10 cellular contexts compared by ENCODE assay signal in the genomic region with DNA sequence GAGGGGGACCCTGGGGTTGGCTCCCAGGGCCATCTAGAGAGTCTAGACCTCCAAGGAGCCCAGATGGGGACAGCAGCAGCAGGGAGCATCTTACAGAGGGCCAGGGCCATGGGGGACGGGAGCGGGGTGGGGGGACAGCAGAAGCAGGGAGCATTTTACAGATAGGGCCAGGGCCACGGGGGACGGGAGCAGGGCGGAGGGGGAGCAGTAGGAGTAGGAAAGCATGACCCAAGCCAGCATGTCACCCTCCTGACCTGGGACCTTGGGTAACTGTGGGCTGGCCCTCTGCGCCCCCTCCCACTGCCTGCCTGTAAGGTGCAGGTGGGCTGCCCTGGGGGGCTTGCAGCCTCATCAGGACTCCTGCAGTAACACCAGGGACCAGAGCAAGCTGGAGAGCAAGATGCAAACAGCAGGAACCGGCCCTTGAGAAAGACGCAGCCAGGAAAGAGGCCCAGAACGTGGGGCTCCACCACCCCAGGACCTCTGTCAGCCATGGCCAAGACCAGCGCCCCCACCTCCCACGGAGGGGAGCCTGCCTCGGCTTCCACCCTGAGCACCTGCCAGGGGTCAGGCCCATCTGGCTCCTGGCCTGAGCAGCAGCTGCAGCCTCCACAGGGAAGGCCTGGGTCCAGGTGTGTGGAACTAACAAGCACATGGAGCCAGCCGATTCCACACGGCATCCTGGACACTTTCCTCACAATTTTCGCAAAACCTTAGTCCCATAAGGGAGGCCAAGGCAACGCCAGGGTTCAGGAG. TPM values are rescaled to one million over a fixed set of nuclear protein-coding genes. Genes with fewer than 3 reads are reported as not detected.
DNase-seq lines count a peak whose midpoint lies in the region; ATAC-seq and TF ChIP-seq lines count a peak whose summit lies in the region.
"Had no signal": no experiment of that assay in that cellular context is flagged by ENCODE, and none has a peak within 500 bp of the region (broad histone marks: within the 10 kb centered on the region; RNA-seq: fewer than 3 reads in every experiment).

No MANE protein-coding gene starts in this region.

- POLR2A ChIA-PET in activated CD4-positive, alpha-beta memory T cell treated with anti-CD3 and anti-CD28 coated beads, Interleukin-2, amount 10 ng/mL, durations not matched to agents 7 days and 5 days (lab: Charles Lee), result interaction anchor here (1.2 to 4.9 kb wide), 6 partner anchors 14 to 513 kb away, joined by 3 to 27 read pairs (median 15); a partner anchor contains a TSS

- H3K9me3 Mint-ChIP-seq in activated naive CD4-positive, alpha-beta T cell treated with anti-CD3 and anti-CD28 coated beads for 36 hours, result no peaks in the 10 kb centered on the region
- H3K9me3 Mint-ChIP-seq in activated CD4-positive, alpha-beta memory T cell treated with anti-CD3 and anti-CD28 coated beads, Interleukin-2, amount 10 ng/mL, durations not matched to agents 7 days and 5 days, result no peaks in the 10 kb centered on the region
- peaks cover 13% of the 10 kb centered on the region for H3K9me3 Mint-ChIP-seq in glutamatergic neuron (ENCODE audit: unreplicated experiment)

- peaks cover 33% of the 10 kb centered on the region for H3K36me3 Mint-ChIP-seq in activated naive CD4-positive, alpha-beta T cell treated with anti-CD3 and anti-CD28 coated beads for 36 hours (ENCODE audit: low read depth)
- peaks cover 18% of the 10 kb centered on the region for H3K36me3 Mint-ChIP-seq in activated CD4-positive, alpha-beta memory T cell treated with anti-CD3 and anti-CD28 coated beads, Interleukin-2, amount 10 ng/mL, durations not matched to agents 7 days and 5 days (ENCODE audit: low read depth)
- peaks cover 4% of the 10 kb centered on the region for H3K36me3 Mint-ChIP-seq in glutamatergic neuron (ENCODE audit: unreplicated experiment)

- CTCF ChIA-PET in activated naive CD4-positive, alpha-beta T cell treated with anti-CD3 and anti-CD28 coated beads for 36 hours (lab: Charles Lee), result interaction anchor here (0.6 to 1.3 kb wide), 4 partner anchors 9 to 141 kb away, joined by 3 to 4 read pairs (median 3); no protein-coding TSS in a partner anchor
- CTCF ChIA-PET in activated CD4-positive, alpha-beta memory T cell treated with anti-CD3 and anti-CD28 coated beads, Interleukin-2, amount 10 ng/mL, durations not matched to agents 7 days and 5 days (lab: Charles Lee), result interaction anchor here (0.7 to 2.6 kb wide), 2 partner anchors 132 to 133 kb away, joined by 3 to 12 read pairs; no protein-coding TSS in a partner anchor

- H3K4me1 ChIP-seq in suprapubic skin, result peaks cover 67% of the 10 kb centered on the region

- H3K4me3 Mint-ChIP-seq in activated naive CD4-positive, alpha-beta T cell treated with anti-CD3 and anti-CD28 coated beads for 36 hours, result peak overlapping the region; percentile 82
- peak overlapping the region; percentile 81 for H3K4me3 Mint-ChIP-seq in activated CD4-positive, alpha-beta memory T cell treated with anti-CD3 and anti-CD28 coated beads, Interleukin-2, amount 10 ng/mL, durations not matched to agents 7 days and 5 days
- peak overlapping the region; percentile 92 for H3K4me3 Mint-ChIP-seq in glutamatergic neuron (ENCODE audit: unreplicated experiment)

- TF ChIP-seq CTCF in glutamatergic neuron (IDR thresholded peaks at IDR 0.05; ENCODE audit: partially characterized antibody, unreplicated experiment), result no peak
- TF ChIP-seq CTCF in suprapubic skin (IDR thresholded peaks at IDR 0.05), result no peak

- H3K27ac Mint-ChIP-seq in activated naive CD4-positive, alpha-beta T cell treated with anti-CD3 and anti-CD28 coated beads for 36 hours, result peak overlapping the region; percentile 89
- H3K27ac Mint-ChIP-seq in activated CD4-positive, alpha-beta memory T cell treated with anti-CD3 and anti-CD28 coated beads, Interleukin-2, amount 10 ng/mL, durations not matched to agents 7 days and 5 days, result peak overlapping the region; percentile 86
- H3K27ac Mint-ChIP-seq in glutamatergic neuron (ENCODE audit: unreplicated experiment), result peak overlapping the region; percentile 94

- DNase-seq in activated naive CD4-positive, alpha-beta T cell treated with anti-CD3 and anti-CD28 coated beads for 36 hours, result no peak
- no peak for DNase-seq in activated naive CD4-positive, alpha-beta T cell treated with anti-CD3 and anti-CD28 coated beads, Interleukin-2, amount 50 U/mL, for 16 hours
- DNase-seq in activated CD4-positive, alpha-beta memory T cell treated with anti-CD3 and anti-CD28 coated beads, Interleukin-2, amount 10 ng/mL, durations not matched to agents 7 days and 5 days, result no peak
- no peak for DNase-seq in glutamatergic neuron
- no peak for DNase-seq in suprapubic skin (ENCODE audit: low spot score in 2 of 2)
- DNase-seq in NCI-H1694 (lab: John Stamatoyannopoulos, UW), result no peak
- no peak for DNase-seq in SW480 (ENCODE audit: low spot score)
- DNase-seq: H7; stimulated activated CD4-positive, alpha-beta T cell treated with anti-CD3 and anti-CD28 coated beads, Interleukin-12 subunit alpha, Interleukin-12 subunit beta, amount 100 ng/mL, for 4 hours had no signal

- H3K27me3 Mint-ChIP-seq in activated naive CD4-positive, alpha-beta T cell treated with anti-CD3 and anti-CD28 coated beads for 36 hours (ENCODE audit: low read depth), result no peaks in the 10 kb centered on the region
- no peaks in the 10 kb centered on the region for H3K27me3 Mint-ChIP-seq in activated CD4-positive, alpha-beta memory T cell treated with anti-CD3 and anti-CD28 coated beads, Interleukin-2, amount 10 ng/mL, durations not matched to agents 7 days and 5 days
- H3K27me3 Mint-ChIP-seq in glutamatergic neuron (ENCODE audit: unreplicated experiment), result peaks cover 19% of the 10 kb centered on the region

- no peaks in the 10 kb centered on the region for H3K9me3 ChIP-seq in suprapubic skin

- H3K27me3 ChIP-seq in suprapubic skin, result no peaks in the 10 kb centered on the region

- H3K4me1 Mint-ChIP-seq in activated naive CD4-positive, alpha-beta T cell treated with anti-CD3 and anti-CD28 coated beads for 36 hours (ENCODE audit: low read depth), result peaks cover 42% of the 10 kb centered on the region
- H3K4me1 Mint-ChIP-seq in activated CD4-positive, alpha-beta memory T cell treated with anti-CD3 and anti-CD28 coated beads, Interleukin-2, amount 10 ng/mL, durations not matched to agents 7 days and 5 days, result peaks cover 51% of the 10 kb centered on the region
- peaks cover 20% of the 10 kb centered on the region for H3K4me1 Mint-ChIP-seq in glutamatergic neuron (ENCODE audit: low read depth, unreplicated experiment)

- peak overlapping the region; percentile 97 for H3K27ac ChIP-seq in suprapubic skin

- 74% methylated on average over 9 of the region's 16 CpGs for WGBS in suprapubic skin

- intact Hi-C loops in activated naive CD4-positive, alpha-beta T cell treated with anti-CD3 and anti-CD28 coated beads for 36 hours (cut with micrococcal nuclease), result loop anchor here (5.0 kb wide), 1 partner anchor 150 kb away; no protein-coding TSS in a partner anchor

- TF ChIP-seq EP300 in suprapubic skin (IDR thresholded peaks at IDR 0.05), result no peak

- no peak for TF ChIP-seq POLR2A in suprapubic skin (IDR thresholded peaks at IDR 0.05)

- H3K36me3 ChIP-seq in suprapubic skin, result peaks cover 13% of the 10 kb centered on the region

- H3K4me3 ChIP-seq in suprapubic skin, result peak overlapping the region; percentile 99

- ATAC-seq in HG03175 (IDR thresholded peaks at IDR 0.05; ENCODE audit: unreplicated experiment), result no peak

RNA-seq across cellular contexts. Expression of a gene that starts 2.4 kb away (rescaled TPM):
- 10 to 100 TPM; 88.8 to 93.5 TPM for total RNA-seq in activated naive CD4-positive, alpha-beta T cell treated with anti-CD3 and anti-CD28 coated beads for 36 hours
- 10 to 100 TPM; 52.1 to 53.6 TPM for total RNA-seq in activated CD4-positive, alpha-beta memory T cell treated with anti-CD3 and anti-CD28 coated beads, Interleukin-2, amount 10 ng/mL, durations not matched to agents 7 days and 5 days
- 90.4 TPM for total RNA-seq in glutamatergic neuron (ENCODE audit: unreplicated experiment)
- 100 to 1,000 TPM in 1 of 4 donors, 10 to 100 TPM in 3; 69.4 to 103 (median 84.0) TPM for total RNA-seq in suprapubic skin

RNA-seq across cellular contexts. Expression of a gene that starts 12.3 kb away (rescaled TPM):
- 1 to 10 TPM; 1.3 to 1.9 TPM for total RNA-seq in activated naive CD4-positive, alpha-beta T cell treated with anti-CD3 and anti-CD28 coated beads for 36 hours
- total RNA-seq in activated CD4-positive, alpha-beta memory T cell treated with anti-CD3 and anti-CD28 coated beads, Interleukin-2, amount 10 ng/mL, durations not matched to agents 7 days and 5 days, result under 1 TPM; 0.48 to 0.65 TPM
- total RNA-seq in glutamatergic neuron (ENCODE audit: unreplicated experiment) (0.91 TPM), suprapubic skin (1 to 10 TPM in 2 of 4 donors, under 1 TPM in 1, not detected in 1; 0.65 to 5.6 (median 3.0) TPM)

RNA-seq across cellular contexts. Expression of a gene that starts 17.5 kb away (rescaled TPM):
- 1 to 10 TPM; 5.7 to 7.2 TPM for total RNA-seq in activated naive CD4-positive, alpha-beta T cell treated with anti-CD3 and anti-CD28 coated beads for 36 hours
- total RNA-seq in activated CD4-positive, alpha-beta memory T cell treated with anti-CD3 and anti-CD28 coated beads, Interleukin-2, amount 10 ng/mL, durations not matched to agents 7 days and 5 days, result 10 to 100 TPM; 12.3 to 12.6 TPM
- 45.7 TPM for total RNA-seq in glutamatergic neuron (ENCODE audit: unreplicated experiment)
- 1 to 10 TPM in 1 of 4 donors, under 1 TPM in 2, not detected in 1; 0.42 to 1.7 (median 0.60) TPM for total RNA-seq in suprapubic skin

RNA-seq across cellular contexts. Expression of a gene that starts 19.4 kb away (rescaled TPM):
- total RNA-seq in activated naive CD4-positive, alpha-beta T cell treated with anti-CD3 and anti-CD28 coated beads for 36 hours, result 1 to 10 TPM; 1.5 to 2.1 TPM
- total RNA-seq in activated CD4-positive, alpha-beta memory T cell treated with anti-CD3 and anti-CD28 coated beads, Interleukin-2, amount 10 ng/mL, durations not matched to agents 7 days and 5 days, result under 1 TPM; 0.85 to 0.96 TPM
- total RNA-seq in glutamatergic neuron (ENCODE audit: unreplicated experiment), result 22.3 TPM
- 10 to 100 TPM; 13.8 to 36.5 (median 21.8) TPM for total RNA-seq in suprapubic skin

RNA-seq across cellular contexts. Expression of a gene that starts 23.3 kb away (rescaled TPM):
- 10 to 100 TPM; 29.8 to 30.1 TPM for total RNA-seq in activated naive CD4-positive, alpha-beta T cell treated with anti-CD3 and anti-CD28 coated beads for 36 hours
- total RNA-seq in activated CD4-positive, alpha-beta memory T cell treated with anti-CD3 and anti-CD28 coated beads, Interleukin-2, amount 10 ng/mL, durations not matched to agents 7 days and 5 days, result 10 to 100 TPM; 29.1 to 32.0 TPM
- total RNA-seq in glutamatergic neuron (ENCODE audit: unreplicated experiment) (26.0 TPM), suprapubic skin (10 to 100 TPM in 1 of 4 donors, 1 to 10 TPM in 3; 7.0 to 11.2 (median 9.5) TPM)
